Comparison of ENCODE assay signal across 8 cellular contexts in genomic region chr2:148643998-148644884, GRCh38. TPM values are rescaled to one million over a fixed set of nuclear protein-coding genes. Genes with fewer than 3 reads are reported as not detected.
A peak's percentile ranks its signal among the peaks of the same experiment; 100 is the strongest.
DNase-seq lines count a peak whose midpoint lies in the region; ATAC-seq and TF ChIP-seq lines count a peak whose summit lies in the region.

Gene EPC2 (plus strand): TSS chr2:148644751. CDS start chr2:148645018, 267 bp downstream.

- H3K9me3 ChIP-seq in AG04450 (ENCODE audit: control insufficient read depth, insufficient read depth, low read length) = no peaks in the 10 kb centered on the region

- H3K4me3 Mint-ChIP-seq in chondrocyte (ENCODE audit: unreplicated experiment) = peak within 1 kb of the TSS; percentile 78

- no peaks in the 10 kb centered on the region for H3K36me3 ChIP-seq in kidney epithelial cell (ENCODE audit: control insufficient read depth, insufficient read depth, low read length)

- H3K27ac ChIP-seq in AG04450 (ENCODE audit: low read depth, low read length) = peak within 1 kb of the TSS; percentile 99

- H3K36me3 Mint-ChIP-seq in chondrocyte (ENCODE audit: low read depth) = no peaks in the 10 kb centered on the region

- CTCF ChIA-PET in AG04450 (lab: Charles Lee) = interaction anchor here (0.8 to 1.5 kb wide), 3 partner anchors 135 to 654 kb away, joined by 3 read pairs; no protein-coding TSS in a partner anchor

- TF ChIP-seq CTCF in AG04450 (IDR thresholded peaks at IDR 0.05; ENCODE audit: low read depth, low read length) = no peak
- TF ChIP-seq CTCF in chondrocyte (IDR thresholded peaks at IDR 0.05) = no peak
- no peak for TF ChIP-seq CTCF in kidney epithelial cell (IDR thresholded peaks at IDR 0.05; ENCODE audit: insufficient read depth, low read length, poor library complexity, severe bottlenecking)

- no peaks in the 10 kb centered on the region for H3K27me3 Mint-ChIP-seq in chondrocyte (ENCODE audit: low read depth)

- ATAC-seq in GM18873 (IDR thresholded peaks at IDR 0.05; ENCODE audit: low FRiP score, unreplicated experiment) (peak; percentile 39), HG03159 (IDR thresholded peaks at IDR 0.05; ENCODE audit: unreplicated experiment) (peak; percentile 52)

- H3K4me3 ChIP-seq in AG04450 (ENCODE audit: low read depth, low read length) (peak within 1 kb of the TSS; percentile 97), kidney epithelial cell (ENCODE audit: low read depth, low read length) (peak within 1 kb of the TSS; percentile 91)

- DNase-seq in AG04450 (ENCODE audit: low read depth, low spot score) (peak; percentile 32), NCI-H446 (lab: John Stamatoyannopoulos, UW) (peak; percentile 44 to 86), chondrocyte (ENCODE audit: low spot score) (no peak), kidney epithelial cell (ENCODE audit: low read depth) (peak; percentile 19)
- DNase-seq in activated CD4-positive, alpha-beta T cell treated with anti-CD3 and anti-CD28 coated beads for 24 hours (ENCODE audit: low read depth in 2 of 2) = peak; percentile 73 to 85
- peak; percentile 78 to 82 for DNase-seq in stimulated activated CD4-positive, alpha-beta T cell treated with anti-CD3 and anti-CD28 coated beads, Interleukin-15, amount 100 ng/mL, for 48 hours (ENCODE audit: low read depth in 2 of 2)

- H3K27me3 ChIP-seq in AG04450 (ENCODE audit: control insufficient read depth, insufficient read depth, low read length) = peaks cover 7% of the 10 kb centered on the region
- no peaks in the 10 kb centered on the region for H3K27me3 ChIP-seq in kidney epithelial cell (ENCODE audit: control insufficient read depth, insufficient read depth, low read length)

- no peaks in the 10 kb centered on the region for H3K9me3 Mint-ChIP-seq in chondrocyte (ENCODE audit: low read depth)

- POLR2A ChIA-PET in AG04450 (lab: Yijun Ruan, JAX) = interaction anchor here (0.6 kb wide), 1 partner anchor 36 kb away, joined by 3 read pairs; no protein-coding TSS in a partner anchor

- H3K27ac Mint-ChIP-seq in chondrocyte (ENCODE audit: unreplicated experiment) = peak within 1 kb of the TSS; percentile 99

- peaks cover 25% of the 10 kb centered on the region for H3K4me1 Mint-ChIP-seq in chondrocyte (ENCODE audit: low read depth)

RNA-seq across cellular contexts. Expression of gene EPC2, which starts in this region (rescaled TPM):
- 18.5 and 24.7 TPM in 2 replicates for polyA plus RNA-seq in AG04450 (2011; rRNA removed)
- 28.8 and 37.0 TPM in 2 replicates for polyA minus RNA-seq in AG04450 (2011; rRNA and poly(A)+ RNA removed)
- total RNA-seq in chondrocyte (23.2 to 29.3 TPM (median 23.8 TPM) in 3 replicates), kidney epithelial cell (17.2 and 20.1 TPM in 2 replicates)
